ENCODE assay signal across 29 cellular contexts in genomic region chr6:63491104-63491503, GRCh38.
"Had no signal": no experiment of that assay in that cellular context is flagged by ENCODE, and none has a peak within 500 bp of the region (broad histone marks: within the 10 kb centered on the region; RNA-seq: fewer than 3 reads in every experiment).

No MANE protein-coding gene starts in this region.

- H3K27me3 ChIP-seq: neural progenitor cell, neutrophil, right atrium auricular region, stomach, testis, thyroid gland, transverse colon, upper lobe of left lung, vagina had no signal

- DNase-seq: hypothalamus; immature natural killer cell; kidney; lower lobe of right lung; mesendoderm; naive B cell; natural killer cell; nephron progenitor cell; occipital lobe; psoas muscle; stimulated activated CD4-positive, alpha-beta T cell treated with anti-CD3 and anti-CD28 coated beads, Interleukin-12 subunit alpha, Interleukin-12 subunit beta, amount 100 ng/mL, for 4 hours; stimulated activated CD4-positive, alpha-beta T cell treated with anti-CD3 and anti-CD28 coated beads, Interleukin-15, amount 100 ng/mL, for 24 hours; stimulated activated CD4-positive, alpha-beta T cell treated with anti-CD3 and anti-CD28 coated beads, Interleukin-2, amount 100 ng/mL, for 24 hours; stimulated activated CD4-positive, alpha-beta T cell treated with anti-CD3 and anti-CD28 coated beads, Interleukin-4, amount 100 ng/mL, for 1 hour; stimulated activated naive B cell treated with anti-CD40 and anti-IgM and Interleukin-4, amounts not matched to agents 10 μg/mL and 1 μg/mL and 100 μg/mL, for 72 hours; stimulated activated naive CD8-positive, alpha-beta T cell treated with anti-CD3 and anti-CD28 coated beads, Interleukin-15, Interleukin-2, amounts not matched to agents 100 U/mL and 50 U/mL, for 24 hours; stomach; testis; thyroid gland; transverse colon had no signal

- H3K4me2 ChIP-seq: neural progenitor cell had no signal

- H2AFZ ChIP-seq: neural progenitor cell, parathyroid adenoma had no signal

- H3K79me2 ChIP-seq: parathyroid adenoma had no signal

- H3K36me3 ChIP-seq: lower lobe of right lung, neural progenitor cell, neutrophil, right atrium auricular region, stomach, thyroid gland, transverse colon, upper lobe of left lung, vagina had no signal

- H3K4me1 ChIP-seq: lower lobe of right lung, neural progenitor cell, parathyroid adenoma, right atrium auricular region, testis, upper lobe of left lung, vagina had no signal

- ATAC-seq: natural killer cell; psoas muscle; sciatic nerve; stimulated activated naive B cell treated with anti-CD40 and anti-IgM and Interleukin-4, amounts not matched to agents 10 μg/mL and 1 μg/mL and 100 μg/mL, for 72 hours; stimulated activated naive CD8-positive, alpha-beta T cell treated with anti-CD3 and anti-CD28 coated beads, Interleukin-15, Interleukin-2, amounts not matched to agents 100 U/mL and 50 U/mL, for 24 hours had no signal

- H3K27ac ChIP-seq: lower lobe of right lung, neural progenitor cell, neutrophil, parathyroid adenoma, psoas muscle, right atrium auricular region, skin epidermis, stomach, testis, thyroid gland, transverse colon, upper lobe of left lung, vagina had no signal

- H3K4me3 ChIP-seq: lower lobe of right lung, neural progenitor cell, psoas muscle, right atrium auricular region, skin epidermis, stomach, testis, thyroid gland, transverse colon, upper lobe of left lung, vagina had no signal

- FAIRE-seq: islet of Langerhans, kidney had no signal

- H3K9me3 ChIP-seq: lower lobe of right lung, neutrophil, psoas muscle, right atrium auricular region, stomach, testis, thyroid gland, transverse colon, upper lobe of left lung, vagina had no signal

- H3K9ac ChIP-seq: neural progenitor cell, parathyroid adenoma had no signal
